Comparison of ENCODE assay signal across 19 cellular contexts in genomic region chr6:34176261-34177031, GRCh38. TPM values are rescaled to one million over a fixed set of nuclear protein-coding genes. Genes with fewer than 3 reads are reported as not detected.
A peak's percentile ranks its signal among the peaks of the same experiment; 100 is the strongest.
DNase-seq lines count a peak whose midpoint lies in the region; ATAC-seq and TF ChIP-seq lines count a peak whose summit lies in the region.
"Had no signal": no experiment of that assay in that cellular context is flagged by ENCODE, and none has a peak within 500 bp of the region (broad histone marks: within the 10 kb centered on the region; RNA-seq: fewer than 3 reads in every experiment).

No MANE protein-coding gene starts in this region.

- H3K4me2 ChIP-seq in osteoblast (ENCODE audit: insufficient read depth, low read length): no peak overlapping the region

- H3K9me3 ChIP-seq in adrenal gland (replicated peaks in 1 of 3): no peaks in the 10 kb centered on the region
- no peaks in the 10 kb centered on the region for H3K9me3 ChIP-seq in osteoblast (ENCODE audit: low read depth, low read length)

- no peak for TF ChIP-seq POLR2A in adrenal gland (IDR thresholded peaks at IDR 0.05)

- DNase-seq in activated effector memory CD4-positive, alpha-beta T cell treated with anti-CD3 and anti-CD28 coated beads, Interleukin-2, amount 50 U/mL, for 16 hours: peak; percentile 53
- no peak for DNase-seq in activated effector memory CD4-positive, alpha-beta T cell treated with Interleukin-2 at 50 U/mL for 16 hours
- DNase-seq in adrenal gland (peak in 6 of 7 donors; percentile 21 to 65 (median 44)), osteoblast (ENCODE audit: insufficient read length, low spot score, missing footprints) (peak; percentile 41), ecto neural progenitor cell (ENCODE audit: low spot score) (no peak)
- no peak for DNase-seq in stimulated activated CD4-positive, alpha-beta T cell treated with anti-CD3 and anti-CD28 coated beads, Interleukin-2, amount 100 ng/mL, for 48 hours
- DNase-seq: CD4-positive, alpha-beta memory T cell; DND-41; GDM1; H9; Kasumi-1; NCI-H2029; NCI-H2171 treated with DMSO at 0.1 percent for 48 hours; NCI-H510A; NCI-H82 had no signal

- ATAC-seq in GM21529 (IDR thresholded peaks at IDR 0.05; ENCODE audit: unreplicated experiment): no peak

- H3K4me1 ChIP-seq in adrenal gland (replicated peaks in 1 of 2) (no peaks in the 10 kb centered on the region), osteoblast (ENCODE audit: insufficient read depth, low read length) (no peaks in the 10 kb centered on the region)

- H2AFZ ChIP-seq in osteoblast (ENCODE audit: low read length): no peak overlapping the region

- H3K79me2 ChIP-seq in osteoblast (ENCODE audit: insufficient read depth, low read length): no peaks in the 10 kb centered on the region

- no peaks in the 10 kb centered on the region for H4K20me1 ChIP-seq in osteoblast (ENCODE audit: insufficient read depth, low read length)

- no peak overlapping the region for H3K4me3 ChIP-seq in adrenal gland
- no peak overlapping the region for H3K4me3 ChIP-seq in osteoblast (ENCODE audit: insufficient read depth, low read length)

- intact Hi-C loops in adrenal gland (cut with DNase I): no loop called here

- H3K27me3 ChIP-seq in adrenal gland (no peaks in the 10 kb centered on the region), osteoblast (ENCODE audit: insufficient read depth, low read length) (no peaks in the 10 kb centered on the region)

- WGBS in adrenal gland, 4 donors: 76 to 84% (median 83%) methylated on average over 5 to 9 of the region's 9 CpGs

- H3K27ac ChIP-seq in adrenal gland (no peak overlapping the region), osteoblast (ENCODE audit: low read depth, low read length) (no peak overlapping the region)
- H3K27ac ChIP-seq: RWPE1 had no signal

- H3K36me3 ChIP-seq in adrenal gland (replicated peaks in 1 of 2) (no peaks in the 10 kb centered on the region), osteoblast (ENCODE audit: insufficient read depth, low read length) (no peaks in the 10 kb centered on the region)

- TF ChIP-seq CTCF in adrenal gland (IDR thresholded peaks at IDR 0.05): no peak
- TF ChIP-seq CTCF in osteoblast (IDR thresholded peaks at IDR 0.05; ENCODE audit: extremely low read depth, low read depth, low read length): no peak

RNA-seq across cellular contexts. Expression of gene GRM4, which starts 30.6 kb away (rescaled TPM):
- total RNA-seq in adrenal gland: not detected
- not detected for polyA plus RNA-seq in adrenal gland
- 0.36 TPM in 1 of 2 replicates, not detected in the other for total RNA-seq in osteoblast
- total RNA-seq: B cell, SK-MEL-5 had no signal
- polyA plus RNA-seq: CD4-positive, alpha-beta memory T cell had no signal

Comparison
In these comparisons a context has a peak if more than half of its experiments do, and no peak if none do; other contexts are left out.
1. DNase-seq: peak in activated effector memory CD4-positive, alpha-beta T cell treated with anti-CD3 and anti-CD28 coated beads, Interleukin-2, amount 50 U/mL, for 16 hours (single experiment), adrenal gland (6 of 7) and osteoblast (single experiment); none in activated effector memory CD4-positive, alpha-beta T cell treated with Interleukin-2 at 50 U/mL for 16 hours (single experiment), ecto neural progenitor cell (single experiment) and stimulated activated CD4-positive, alpha-beta T cell treated with anti-CD3 and anti-CD28 coated beads, Interleukin-2, amount 100 ng/mL, for 48 hours (0 of 2).